Comparison of ENCODE assay signal across 23 cellular contexts in genomic region chr6:162262466-162263196, GRCh38.
"Had no signal": no experiment of that assay in that cellular context is flagged by ENCODE, and none has a peak within 500 bp of the region (broad histone marks: within the 10 kb centered on the region; RNA-seq: fewer than 3 reads in every experiment).

No MANE protein-coding gene starts in this region.

- H3K27ac ChIP-seq: SK-N-MC had no signal

- H3K4me3 ChIP-seq: SK-N-MC had no signal

- DNase-seq: activated B cell treated with CpG ODN at 0.5 μM for 24 hours; activated CD4-positive, alpha-beta T cell treated with anti-CD3 and anti-CD28 coated beads for 1 hour; activated CD4-positive, alpha-beta T cell treated with anti-CD3 and anti-CD28 coated beads, Interleukin-2, amount 10 ng/mL, durations not matched to agents 24 days and 14 days; activated CD4-positive, alpha-beta T cell treated with anti-CD3 and anti-CD28 coated beads, Interleukin-2, amount 50 U/mL, for 48 hours; activated CD8-positive, alpha-beta memory T cell treated with anti-CD3 and anti-CD28 coated beads, Interleukin-2, amount 10 ng/mL, durations not matched to agents 7 days and 5 days; activated gamma-delta T cell; activated naive CD4-positive, alpha-beta T cell treated with anti-CD3 and anti-CD28 coated beads for 36 hours; activated T-cell treated with anti-CD3 and anti-CD28 coated beads, Interleukin-2, amount 50 U/mL, for 4 hours; amygdala; IMR-90; Kasumi-1; KBM-7; NCI-H187; NCI-H2081; NCI-H446 treated with DMSO at 0.1 percent for 48 hours; NCI-H526 treated with DMSO at 0.1 percent for 48 hours; RPMI8226; T-cell; T-helper 2 cell; T1000 had no signal

- ATAC-seq: activated CD8-positive, alpha-beta memory T cell treated with anti-CD3 and anti-CD28 coated beads, Interleukin-2, amount 10 ng/mL, durations not matched to agents 7 days and 5 days; activated T-cell treated with anti-CD3 and anti-CD28 coated beads, Interleukin-2, amount 50 U/mL, for 4 hours; Panc1; Right ventricle myocardium inferior; T-cell had no signal
